Comparison of ENCODE assay signal across 8 cellular contexts in the genomic region with DNA sequence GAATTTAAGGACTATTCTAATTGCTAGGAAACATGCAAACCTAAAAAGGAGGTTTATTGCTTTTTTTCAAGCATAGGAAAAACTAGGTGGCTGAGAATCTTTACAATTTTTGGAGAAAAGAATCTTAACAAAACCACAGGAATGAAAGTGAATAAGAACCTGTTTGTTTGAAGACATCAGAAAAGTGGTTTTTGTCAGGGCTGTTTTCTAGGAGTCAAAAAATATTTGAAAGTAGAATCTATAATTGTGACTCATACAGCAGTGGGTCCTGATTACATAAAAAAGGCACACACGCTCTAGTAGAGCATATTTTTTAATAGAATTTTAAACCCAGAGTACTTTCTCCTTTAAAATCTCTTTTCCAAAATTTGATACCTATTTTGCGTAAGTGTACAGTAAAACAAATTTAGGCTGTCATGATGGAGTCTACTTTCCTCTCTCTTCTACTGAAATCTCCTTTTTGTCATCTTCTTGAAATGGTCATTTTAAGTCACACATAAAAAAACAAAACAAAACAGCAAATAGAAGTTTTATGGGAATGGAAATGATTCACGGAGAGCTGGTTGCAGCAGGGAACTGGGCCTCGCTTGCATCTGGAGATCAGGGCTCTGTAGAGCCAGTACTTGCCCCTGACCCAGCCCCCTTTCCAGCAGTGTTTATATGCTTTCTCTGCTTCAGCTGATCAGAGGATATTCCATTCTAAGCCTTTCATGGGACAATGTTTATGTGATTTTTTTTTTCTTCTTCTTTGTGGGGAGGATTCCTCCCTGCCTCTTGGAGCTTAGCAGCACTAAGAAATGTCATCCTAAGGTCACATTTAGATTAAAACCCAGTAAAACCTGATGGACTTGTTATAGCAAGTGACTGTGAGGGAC. TPM values are rescaled to one million over a fixed set of nuclear protein-coding genes. Genes with fewer than 3 reads are reported as not detected.
DNase-seq lines count a peak whose midpoint lies in the region; ATAC-seq and TF ChIP-seq lines count a peak whose summit lies in the region.

No MANE protein-coding gene starts in this region.

- POLR2A ChIA-PET in IMR-90 (lab: Charles Lee; ENCODE audit: unreplicated experiment), result no interaction called here

- H2BK5ac ChIP-seq in IMR-90 (ENCODE audit: low read depth, low read length, poor library complexity, severe bottlenecking), result no peak overlapping the region

- no peak overlapping the region for H3K9ac ChIP-seq in IMR-90 (ENCODE audit: low read depth, low read length)

- BruUV-seq in IMR-90 (replicated peaks; lab: Mats Ljungman, UMichigan), result no TSS peak

- DNase-seq in AG20443 (ENCODE audit: low spot score), result peak; percentile 41
- peak; percentile 59 for DNase-seq in IMR-90
- DNase-seq in naive B cell, result no peak
- no peak for DNase-seq in NCI-H1105 (lab: John Stamatoyannopoulos, UW)
- DNase-seq in NOMO-1 treated with dmso at 0.1 percent for 144 hours (lab: John Stamatoyannopoulos, UW; ENCODE audit: unreplicated experiment), result no peak
- DNase-seq in HUDEP-2 (lab: John Stamatoyannopoulos, UW; ENCODE audit: unreplicated experiment in 76 of 76), result no peak

- H2BK20ac ChIP-seq in IMR-90 (ENCODE audit: low read depth, low read length), result peak overlapping the region; percentile 12; the same call in 1 of the 2 replicates

- H3K4me3 ChIP-seq in IMR-90 (ENCODE audit: insufficient read depth, low read depth, low read length), result no peak overlapping the region

- peak overlapping the region; percentile 45; the same call in 1 of the 2 replicates for H3K27ac ChIP-seq in IMR-90 (ENCODE audit: insufficient read depth, low read length)
- H3K27ac ChIP-seq in cingulate gyrus (ENCODE audit: low read depth, low read length), result peak overlapping the region; percentile 85

- H4K8ac ChIP-seq in IMR-90 (ENCODE audit: low read depth in 2 of 2, low read length in 2 of 2), result peak overlapping the region; percentile 75 to 86; a peak in 3 of 4 replicates

- H3K4me2 ChIP-seq in IMR-90 (ENCODE audit: low read depth, low read length), result peak overlapping the region; percentile 62

- dilution Hi-C loops in IMR-90 (cut with HindIII; ENCODE audit: low sequenced_read_pairs, unreplicated experiment), result no loop called here

- peak overlapping the region; percentile 69; the same call in 1 of the 2 replicates for H3K18ac ChIP-seq in IMR-90 (ENCODE audit: low read depth, low read length)

- H3K4ac ChIP-seq in IMR-90 (ENCODE audit: low read depth, low read length), result peak overlapping the region; percentile 76

- TF ChIP-seq POLR2A in IMR-90 (IDR thresholded peaks at IDR 0.05; ENCODE audit: low read depth, low read length), result no peak

- peaks cover 3% of the 10 kb centered on the region; the same call in 1 of the 2 replicates for H3K9me1 ChIP-seq in IMR-90 (ENCODE audit: insufficient read depth, low read length)

- peak overlapping the region; percentile 44 to 90 (median 73) for H3K4me3 Mint-ChIP-seq in naive B cell

- H3K9me3 ChIP-seq in IMR-90 (ENCODE audit: control insufficient read depth, insufficient read depth, low read length), result no peaks in the 10 kb centered on the region

- no peak for TF ChIP-seq CTCF in IMR-90 (conservative IDR thresholded peaks at IDR 0.05; ENCODE audit: low read depth, low read length)

- H3K4me1 ChIP-seq in IMR-90 (ENCODE audit: control insufficient read depth, insufficient read depth, low read length), result peaks cover 14% of the 10 kb centered on the region

- no CpG with 5 or more reads among the region's 4 CpGs for WGBS in IMR-90 (ENCODE audit: extremely low coverage in 2 of 2, insufficient read length in 1 of 2), 2 experiments

- H3K27ac Mint-ChIP-seq in naive B cell, result peak overlapping the region; percentile 82 to 98 (median 94)

- 0 out of 2 replicates have a peak overlapping the region, but pooled peaks have one; percentile 36 for H3K56ac ChIP-seq in IMR-90 (ENCODE audit: extremely low read depth, insufficient read depth, low read length)

- H4K91ac ChIP-seq in IMR-90 (ENCODE audit: insufficient read depth, low read depth, low read length), result peak overlapping the region; percentile 65; the same call in 1 of the 2 replicates

- no peaks in the 10 kb centered on the region for H3K79me1 ChIP-seq in IMR-90 (ENCODE audit: low read depth in 1 of 2, low read length in 2 of 2)

- H2BK120ac ChIP-seq in IMR-90 (ENCODE audit: low read depth, low read length), result peak overlapping the region; percentile 56

- ATAC-seq in IMR-90 (ENCODE audit: low read depth) (peak; percentile 73), naive B cell (ENCODE audit: low read depth in 2 of 2) (no peak), GM18861 (IDR thresholded peaks at IDR 0.05; ENCODE audit: unreplicated experiment) (no peak)

- in situ Hi-C loops in IMR-90 (cut with MboI; ENCODE audit: low sequenced_read_pairs), result no loop called here

- no peak for TF ChIP-seq RAD21 in IMR-90 (IDR thresholded peaks at IDR 0.05; ENCODE audit: low read length)

- no peaks in the 10 kb centered on the region for H3K27me3 Mint-ChIP-seq in naive B cell

- peak overlapping the region; percentile 63; the same call in 1 of the 2 replicates for H2AK5ac ChIP-seq in IMR-90 (ENCODE audit: low read depth, low read length)

- H3K36me3 Mint-ChIP-seq in naive B cell, result no peaks in the 10 kb centered on the region

- peak overlapping the region; percentile 46 for H3K14ac ChIP-seq in IMR-90 (replicated peaks; ENCODE audit: low read depth, low read length)

- peak overlapping the region; percentile 71 for H2AFZ ChIP-seq in IMR-90 (replicated peaks; ENCODE audit: low read length, poor library complexity)

- no peaks in the 10 kb centered on the region for H3K36me3 ChIP-seq in IMR-90 (ENCODE audit: control insufficient read depth, insufficient read depth, low read length)

- peaks cover 26 to 50% (median 36%) of the 10 kb centered on the region in 3 donors for H3K4me1 Mint-ChIP-seq in naive B cell

- peak overlapping the region; percentile 29; the same call in 1 of the 3 replicates for H2BK15ac ChIP-seq in IMR-90 (ENCODE audit: low read depth, low read length)

- no peaks in the 10 kb centered on the region for H3K27me3 ChIP-seq in IMR-90 (ENCODE audit: control insufficient read depth, insufficient read depth, low read length)

- no peaks in the 10 kb centered on the region for H3K9me3 Mint-ChIP-seq in naive B cell

- CTCF ChIA-PET in IMR-90 (lab: Yijun Ruan, JAX), result interaction anchor here (0.6 to 0.7 kb wide), 2 partner anchors 95 to 221 kb away, joined by 3 read pairs; no protein-coding TSS in a partner anchor

- intact Hi-C loops in IMR-90 (cut with micrococcal nuclease), result loop anchor here (5.0 kb wide), 1 partner anchor 59 kb away; no protein-coding TSS in a partner anchor

- no peak overlapping the region for H2AK9ac ChIP-seq in IMR-90 (replicated peaks; ENCODE audit: low read depth, low read length, poor library complexity)

- H3K23ac ChIP-seq in IMR-90 (ENCODE audit: low read depth, low read length), result 0 out of 2 replicates have a peak overlapping the region, but pooled peaks have one; percentile 34

- H4K20me1 ChIP-seq in IMR-90 (ENCODE audit: insufficient read depth, low read length), result no peaks in the 10 kb centered on the region

- peak overlapping the region; percentile 81 for H4K5ac ChIP-seq in IMR-90 (ENCODE audit: low read depth, low read length)

TF ChIP-seq in IMR-90, 13 proteins besides CTCF, POLR2A, EP300 and RAD21:
- TF ChIP-seq USF2 (IDR thresholded peaks at IDR 0.05; ENCODE audit: low read depth, low read length) (no peak), ELK1 (IDR thresholded peaks at IDR 0.05; ENCODE audit: borderline replicate concordance, low read depth, low read length) (no peak), RCOR1 (IDR thresholded peaks at IDR 0.05; ENCODE audit: insufficient replicate concordance, low read length) (no peak), MXI1 (IDR thresholded peaks at IDR 0.05; ENCODE audit: borderline replicate concordance, low read depth, low read length) (no peak), MAZ (IDR thresholded peaks at IDR 0.05; ENCODE audit: borderline replicate concordance, low read depth, low read length) (no peak), BHLHE40 (IDR thresholded peaks at IDR 0.05; ENCODE audit: low read depth, low read length) (no peak), SMC3 (IDR thresholded peaks at IDR 0.05; ENCODE audit: low read depth, low read length) (no peak), CHD1 (IDR thresholded peaks at IDR 0.05; ENCODE audit: low read depth, low read length) (no peak), CEBPB (IDR thresholded peaks at IDR 0.05; ENCODE audit: low read depth, low read length) (no peak), RFX5 (IDR thresholded peaks at IDR 0.05; ENCODE audit: low read depth, low read length) (no peak), FOS (IDR thresholded peaks at IDR 0.05; ENCODE audit: low read depth, low read length) (no peak), NFE2L2 (IDR thresholded peaks at IDR 0.05; ENCODE audit: low read depth, low read length) (no peak), MAFK (IDR thresholded peaks at IDR 0.05; ENCODE audit: low read depth, low read length) (no peak)

RNA-seq across cellular contexts. Expression of gene PELI1, which starts 59.1 kb away (rescaled TPM):
- 2.5 and 4.2 TPM in 2 replicates for total RNA-seq in IMR-90 (2012; rRNA removed)
- polyA plus RNA-seq in IMR-90 (2012; rRNA removed), result 2.2 and 2.3 TPM in 2 replicates
- polyA plus RNA-seq in IMR-90 (2012; cell fraction: cytosol; rRNA removed), result 2.4 and 2.6 TPM in 2 replicates
- 3.9 and 4.9 TPM in 2 replicates for polyA plus RNA-seq in IMR-90 (2012; cell fraction: nucleus; rRNA removed; ENCODE audit: low replicate concordance)
- 10 to 100 TPM; 19.6 to 52.1 (median 28.9) TPM for polyA plus RNA-seq in naive B cell (ENCODE audit: low read depth in 6 of 6)

Comparison
In these comparisons a context has a peak if more than half of its experiments do, and no peak if none do; other contexts are left out.
1. DNase-seq: peak in AG20443 (single experiment) and IMR-90 (single experiment); none in naive B cell (single experiment), NCI-H1105 (single experiment), NOMO-1 treated with dmso at 0.1 percent for 144 hours (single experiment) and HUDEP-2 (0 of 76).